In the genomic region with DNA sequence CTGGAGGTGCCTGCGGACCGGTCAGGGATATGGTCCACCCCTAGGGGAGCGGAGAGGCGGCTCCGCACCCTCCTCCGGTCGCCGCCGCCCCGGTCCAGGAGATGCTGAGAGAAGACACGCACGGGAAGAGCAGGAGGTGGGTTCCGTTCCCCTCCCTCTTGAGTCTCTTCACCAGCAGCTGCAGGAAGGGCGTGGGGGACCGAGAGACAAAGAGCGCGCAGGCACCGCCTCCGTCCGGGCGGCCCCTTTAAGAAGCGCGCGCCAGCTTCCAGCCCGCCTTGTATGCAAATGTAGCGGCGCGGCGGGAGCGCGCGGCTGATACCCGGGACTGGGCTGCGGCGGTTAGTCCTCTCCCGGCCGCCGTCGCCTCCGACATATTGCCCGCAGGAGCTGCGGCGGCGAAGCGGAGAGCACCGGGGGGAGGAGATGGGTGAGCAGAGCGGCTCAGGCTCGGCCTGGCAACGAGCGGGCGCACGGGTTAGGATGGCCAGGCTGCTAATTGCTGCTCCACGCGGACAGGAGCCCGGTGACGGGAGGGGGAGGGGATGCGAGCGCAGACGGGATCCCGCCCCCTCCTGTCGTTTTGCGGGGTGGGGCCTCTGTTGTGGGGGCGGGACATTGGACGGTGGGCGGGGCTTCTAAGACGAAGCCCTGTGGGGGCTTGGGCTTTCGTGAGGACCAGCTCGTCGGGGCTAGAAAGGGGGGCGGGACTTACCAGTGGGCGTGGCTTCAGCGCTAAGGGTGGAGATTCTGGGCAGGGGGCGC, we compare ENCODE assay signal across 1 cellular context.
TF ChIP-seq lines count a peak whose summit lies in the region.

A gene (plus strand): TSS at position 318 of the 765 bp plus-strand sequence. CDS start 109 bp downstream, at position 427.

TF ChIP-seq in HepG2, 621 proteins besides CTCF, POLR2A, EP300 and RAD21 (continued from another document and continues in another):
- TF ChIP-seq, protein P1, sequence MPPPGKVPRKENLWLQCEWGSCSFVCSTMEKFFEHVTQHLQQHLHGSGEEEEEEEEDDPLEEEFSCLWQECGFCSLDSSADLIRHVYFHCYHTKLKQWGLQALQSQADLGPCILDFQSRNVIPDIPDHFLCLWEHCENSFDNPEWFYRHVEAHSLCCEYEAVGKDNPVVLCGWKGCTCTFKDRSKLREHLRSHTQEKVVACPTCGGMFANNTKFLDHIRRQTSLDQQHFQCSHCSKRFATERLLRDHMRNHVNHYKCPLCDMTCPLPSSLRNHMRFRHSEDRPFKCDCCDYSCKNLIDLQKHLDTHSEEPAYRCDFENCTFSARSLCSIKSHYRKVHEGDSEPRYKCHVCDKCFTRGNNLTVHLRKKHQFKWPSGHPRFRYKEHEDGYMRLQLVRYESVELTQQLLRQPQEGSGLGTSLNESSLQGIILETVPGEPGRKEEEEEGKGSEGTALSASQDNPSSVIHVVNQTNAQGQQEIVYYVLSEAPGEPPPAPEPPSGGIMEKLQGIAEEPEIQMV (CRISPR knock-in tag; IDR thresholded peaks at IDR 0.05; ENCODE audit: low read depth) = no peak
- TF ChIP-seq SNAI1 (CRISPR knock-in tag; IDR thresholded peaks at IDR 0.05; ENCODE audit: borderline replicate concordance) = no peak
- TF ChIP-seq HOXA3 (CRISPR knock-in tag; IDR thresholded peaks at IDR 0.05) = no peak; the same call in 1 of the 2 replicates
- TF ChIP-seq RFXAP (CRISPR knock-in tag; IDR thresholded peaks at IDR 0.05; ENCODE audit: borderline replicate concordance) = 0 out of 2 replicates have a peak, but pooled peaks have one; percentile 22
- TF ChIP-seq FOXA3 (CRISPR knock-in tag; IDR thresholded peaks at IDR 0.05) = no peak; the same call in 1 of the 2 replicates
- no peak for TF ChIP-seq FOSL1 (CRISPR knock-in tag; IDR thresholded peaks at IDR 0.05; ENCODE audit: borderline replicate concordance)
- no peak for TF ChIP-seq RCOR2 (CRISPR knock-in tag; IDR thresholded peaks at IDR 0.05)
- TF ChIP-seq HOXD1 (CRISPR knock-in tag; IDR thresholded peaks at IDR 0.05) = no peak
- no peak for TF ChIP-seq ZNF34 (CRISPR knock-in tag; IDR thresholded peaks at IDR 0.05; ENCODE audit: borderline replicate concordance)
- peak; percentile 61; the same call in 1 of the 2 replicates for TF ChIP-seq MEF2D (CRISPR knock-in tag; IDR thresholded peaks at IDR 0.05)
- TF ChIP-seq NCOA5 (CRISPR knock-in tag; IDR thresholded peaks at IDR 0.05) = no peak
- TF ChIP-seq ZNF619 (CRISPR knock-in tag; IDR thresholded peaks at IDR 0.05) = 0 out of 2 replicates have a peak, but pooled peaks have one; percentile 40
- TF ChIP-seq, protein P2, sequence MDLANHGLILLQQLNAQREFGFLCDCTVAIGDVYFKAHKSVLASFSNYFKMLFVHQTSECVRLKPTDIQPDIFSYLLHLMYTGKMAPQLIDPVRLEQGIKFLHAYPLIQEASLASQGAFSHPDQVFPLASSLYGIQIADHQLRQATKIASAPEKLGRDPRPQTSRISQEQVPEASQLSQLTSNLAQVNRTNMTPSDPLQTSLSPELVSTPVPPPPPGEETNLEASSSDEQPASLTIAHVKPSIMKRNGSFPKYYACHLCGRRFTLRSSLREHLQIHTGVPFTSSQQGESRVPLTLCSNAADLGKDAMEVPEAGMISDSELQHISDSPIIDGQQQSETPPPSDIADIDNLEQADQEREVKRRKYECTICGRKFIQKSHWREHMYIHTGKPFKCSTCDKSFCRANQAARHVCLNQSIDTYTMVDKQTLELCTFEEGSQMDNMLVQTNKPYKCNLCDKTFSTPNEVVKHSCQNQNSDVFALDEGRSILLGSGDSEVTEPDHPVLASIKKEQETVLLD (CRISPR knock-in tag; IDR thresholded peaks at IDR 0.05; ENCODE audit: low read depth) = peak; percentile 88
- TF ChIP-seq ZNF772 (CRISPR knock-in tag; IDR thresholded peaks at IDR 0.05) = peak; percentile 41; the same call in 1 of the 2 replicates
- peak; percentile 65; the same call in 1 of the 2 replicates for TF ChIP-seq ZNF598 (CRISPR knock-in tag; IDR thresholded peaks at IDR 0.05; ENCODE audit: borderline replicate concordance)
- TF ChIP-seq, protein P3, sequence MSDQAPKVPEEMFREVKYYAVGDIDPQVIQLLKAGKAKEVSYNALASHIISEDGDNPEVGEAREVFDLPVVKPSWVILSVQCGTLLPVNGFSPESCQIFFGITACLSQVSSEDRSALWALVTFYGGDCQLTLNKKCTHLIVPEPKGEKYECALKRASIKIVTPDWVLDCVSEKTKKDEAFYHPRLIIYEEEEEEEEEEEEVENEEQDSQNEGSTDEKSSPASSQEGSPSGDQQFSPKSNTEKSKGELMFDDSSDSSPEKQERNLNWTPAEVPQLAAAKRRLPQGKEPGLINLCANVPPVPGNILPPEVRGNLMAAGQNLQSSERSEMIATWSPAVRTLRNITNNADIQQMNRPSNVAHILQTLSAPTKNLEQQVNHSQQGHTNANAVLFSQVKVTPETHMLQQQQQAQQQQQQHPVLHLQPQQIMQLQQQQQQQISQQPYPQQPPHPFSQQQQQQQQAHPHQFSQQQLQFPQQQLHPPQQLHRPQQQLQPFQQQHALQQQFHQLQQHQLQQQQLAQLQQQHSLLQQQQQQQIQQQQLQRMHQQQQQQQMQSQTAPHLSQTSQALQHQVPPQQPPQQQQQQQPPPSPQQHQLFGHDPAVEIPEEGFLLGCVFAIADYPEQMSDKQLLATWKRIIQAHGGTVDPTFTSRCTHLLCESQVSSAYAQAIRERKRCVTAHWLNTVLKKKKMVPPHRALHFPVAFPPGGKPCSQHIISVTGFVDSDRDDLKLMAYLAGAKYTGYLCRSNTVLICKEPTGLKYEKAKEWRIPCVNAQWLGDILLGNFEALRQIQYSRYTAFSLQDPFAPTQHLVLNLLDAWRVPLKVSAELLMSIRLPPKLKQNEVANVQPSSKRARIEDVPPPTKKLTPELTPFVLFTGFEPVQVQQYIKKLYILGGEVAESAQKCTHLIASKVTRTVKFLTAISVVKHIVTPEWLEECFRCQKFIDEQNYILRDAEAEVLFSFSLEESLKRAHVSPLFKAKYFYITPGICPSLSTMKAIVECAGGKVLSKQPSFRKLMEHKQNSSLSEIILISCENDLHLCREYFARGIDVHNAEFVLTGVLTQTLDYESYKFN (CRISPR knock-in tag; conservative IDR thresholded peaks at IDR 0.05) = peak; percentile 51
- no peak for TF ChIP-seq NBN (conservative IDR thresholded peaks at IDR 0.05)
- peak; percentile 84; the same call in 1 of the 2 replicates for TF ChIP-seq ZSCAN21 (CRISPR knock-in tag; IDR thresholded peaks at IDR 0.05; ENCODE audit: borderline replicate concordance)
- TF ChIP-seq TARDBP (CRISPR knock-in tag; IDR thresholded peaks at IDR 0.05) = peak; percentile 20; the same call in 1 of the 2 replicates
- no peak for TF ChIP-seq NFE2L1 (CRISPR knock-in tag; IDR thresholded peaks at IDR 0.05; ENCODE audit: borderline replicate concordance)
- TF ChIP-seq, protein P4, sequence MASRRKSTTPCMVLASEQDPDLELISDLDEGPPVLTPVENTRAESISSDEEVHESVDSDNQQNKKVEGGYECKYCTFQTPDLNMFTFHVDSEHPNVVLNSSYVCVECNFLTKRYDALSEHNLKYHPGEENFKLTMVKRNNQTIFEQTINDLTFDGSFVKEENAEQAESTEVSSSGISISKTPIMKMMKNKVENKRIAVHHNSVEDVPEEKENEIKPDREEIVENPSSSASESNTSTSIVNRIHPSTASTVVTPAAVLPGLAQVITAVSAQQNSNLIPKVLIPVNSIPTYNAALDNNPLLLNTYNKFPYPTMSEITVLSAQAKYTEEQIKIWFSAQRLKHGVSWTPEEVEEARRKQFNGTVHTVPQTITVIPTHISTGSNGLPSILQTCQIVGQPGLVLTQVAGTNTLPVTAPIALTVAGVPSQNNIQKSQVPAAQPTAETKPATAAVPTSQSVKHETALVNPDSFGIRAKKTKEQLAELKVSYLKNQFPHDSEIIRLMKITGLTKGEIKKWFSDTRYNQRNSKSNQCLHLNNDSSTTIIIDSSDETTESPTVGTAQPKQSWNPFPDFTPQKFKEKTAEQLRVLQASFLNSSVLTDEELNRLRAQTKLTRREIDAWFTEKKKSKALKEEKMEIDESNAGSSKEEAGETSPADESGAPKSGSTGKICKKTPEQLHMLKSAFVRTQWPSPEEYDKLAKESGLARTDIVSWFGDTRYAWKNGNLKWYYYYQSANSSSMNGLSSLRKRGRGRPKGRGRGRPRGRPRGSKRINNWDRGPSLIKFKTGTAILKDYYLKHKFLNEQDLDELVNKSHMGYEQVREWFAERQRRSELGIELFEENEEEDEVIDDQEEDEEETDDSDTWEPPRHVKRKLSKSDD (CRISPR knock-in tag; IDR thresholded peaks at IDR 0.05; ENCODE audit: low read depth) = no peak
- TF ChIP-seq ZNF761 (CRISPR knock-in tag; conservative IDR thresholded peaks at IDR 0.05) = no peak; the same call in 1 of the 2 replicates
- TF ChIP-seq, protein P5, sequence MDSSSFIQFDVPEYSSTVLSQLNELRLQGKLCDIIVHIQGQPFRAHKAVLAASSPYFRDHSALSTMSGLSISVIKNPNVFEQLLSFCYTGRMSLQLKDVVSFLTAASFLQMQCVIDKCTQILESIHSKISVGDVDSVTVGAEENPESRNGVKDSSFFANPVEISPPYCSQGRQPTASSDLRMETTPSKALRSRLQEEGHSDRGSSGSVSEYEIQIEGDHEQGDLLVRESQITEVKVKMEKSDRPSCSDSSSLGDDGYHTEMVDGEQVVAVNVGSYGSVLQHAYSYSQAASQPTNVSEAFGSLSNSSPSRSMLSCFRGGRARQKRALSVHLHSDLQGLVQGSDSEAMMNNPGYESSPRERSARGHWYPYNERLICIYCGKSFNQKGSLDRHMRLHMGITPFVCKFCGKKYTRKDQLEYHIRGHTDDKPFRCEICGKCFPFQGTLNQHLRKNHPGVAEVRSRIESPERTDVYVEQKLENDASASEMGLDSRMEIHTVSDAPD (CRISPR knock-in tag; IDR thresholded peaks at IDR 0.05) = no peak
- TF ChIP-seq NFE2 (CRISPR knock-in tag; IDR thresholded peaks at IDR 0.05) = no peak
- TF ChIP-seq, protein P6, sequence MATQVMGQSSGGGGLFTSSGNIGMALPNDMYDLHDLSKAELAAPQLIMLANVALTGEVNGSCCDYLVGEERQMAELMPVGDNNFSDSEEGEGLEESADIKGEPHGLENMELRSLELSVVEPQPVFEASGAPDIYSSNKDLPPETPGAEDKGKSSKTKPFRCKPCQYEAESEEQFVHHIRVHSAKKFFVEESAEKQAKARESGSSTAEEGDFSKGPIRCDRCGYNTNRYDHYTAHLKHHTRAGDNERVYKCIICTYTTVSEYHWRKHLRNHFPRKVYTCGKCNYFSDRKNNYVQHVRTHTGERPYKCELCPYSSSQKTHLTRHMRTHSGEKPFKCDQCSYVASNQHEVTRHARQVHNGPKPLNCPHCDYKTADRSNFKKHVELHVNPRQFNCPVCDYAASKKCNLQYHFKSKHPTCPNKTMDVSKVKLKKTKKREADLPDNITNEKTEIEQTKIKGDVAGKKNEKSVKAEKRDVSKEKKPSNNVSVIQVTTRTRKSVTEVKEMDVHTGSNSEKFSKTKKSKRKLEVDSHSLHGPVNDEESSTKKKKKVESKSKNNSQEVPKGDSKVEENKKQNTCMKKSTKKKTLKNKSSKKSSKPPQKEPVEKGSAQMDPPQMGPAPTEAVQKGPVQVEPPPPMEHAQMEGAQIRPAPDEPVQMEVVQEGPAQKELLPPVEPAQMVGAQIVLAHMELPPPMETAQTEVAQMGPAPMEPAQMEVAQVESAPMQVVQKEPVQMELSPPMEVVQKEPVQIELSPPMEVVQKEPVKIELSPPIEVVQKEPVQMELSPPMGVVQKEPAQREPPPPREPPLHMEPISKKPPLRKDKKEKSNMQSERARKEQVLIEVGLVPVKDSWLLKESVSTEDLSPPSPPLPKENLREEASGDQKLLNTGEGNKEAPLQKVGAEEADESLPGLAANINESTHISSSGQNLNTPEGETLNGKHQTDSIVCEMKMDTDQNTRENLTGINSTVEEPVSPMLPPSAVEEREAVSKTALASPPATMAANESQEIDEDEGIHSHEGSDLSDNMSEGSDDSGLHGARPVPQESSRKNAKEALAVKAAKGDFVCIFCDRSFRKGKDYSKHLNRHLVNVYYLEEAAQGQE (IDR thresholded peaks at IDR 0.05; ENCODE audit: borderline replicate concordance in 1 of 2, low read depth in 1 of 2, low read length in 2 of 2) = no peak
- TF ChIP-seq, protein P7, sequence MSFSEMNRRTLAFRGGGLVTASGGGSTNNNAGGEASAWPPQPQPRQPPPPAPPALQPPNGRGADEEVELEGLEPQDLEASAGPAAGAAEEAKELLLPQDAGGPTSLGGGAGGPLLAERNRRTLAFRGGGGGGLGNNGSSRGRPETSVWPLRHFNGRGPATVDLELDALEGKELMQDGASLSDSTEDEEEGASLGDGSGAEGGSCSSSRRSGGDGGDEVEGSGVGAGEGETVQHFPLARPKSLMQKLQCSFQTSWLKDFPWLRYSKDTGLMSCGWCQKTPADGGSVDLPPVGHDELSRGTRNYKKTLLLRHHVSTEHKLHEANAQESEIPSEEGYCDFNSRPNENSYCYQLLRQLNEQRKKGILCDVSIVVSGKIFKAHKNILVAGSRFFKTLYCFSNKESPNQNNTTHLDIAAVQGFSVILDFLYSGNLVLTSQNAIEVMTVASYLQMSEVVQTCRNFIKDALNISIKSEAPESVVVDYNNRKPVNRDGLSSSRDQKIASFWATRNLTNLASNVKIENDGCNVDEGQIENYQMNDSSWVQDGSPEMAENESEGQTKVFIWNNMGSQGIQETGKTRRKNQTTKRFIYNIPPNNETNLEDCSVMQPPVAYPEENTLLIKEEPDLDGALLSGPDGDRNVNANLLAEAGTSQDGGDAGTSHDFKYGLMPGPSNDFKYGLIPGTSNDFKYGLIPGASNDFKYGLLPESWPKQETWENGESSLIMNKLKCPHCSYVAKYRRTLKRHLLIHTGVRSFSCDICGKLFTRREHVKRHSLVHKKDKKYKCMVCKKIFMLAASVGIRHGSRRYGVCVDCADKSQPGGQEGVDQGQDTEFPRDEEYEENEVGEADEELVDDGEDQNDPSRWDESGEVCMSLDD (CRISPR knock-in tag; IDR thresholded peaks at IDR 0.05; ENCODE audit: borderline replicate concordance) = no peak
- no peak for TF ChIP-seq HMGA1 (CRISPR knock-in tag; conservative IDR thresholded peaks at IDR 0.05)
- TF ChIP-seq, protein P8, sequence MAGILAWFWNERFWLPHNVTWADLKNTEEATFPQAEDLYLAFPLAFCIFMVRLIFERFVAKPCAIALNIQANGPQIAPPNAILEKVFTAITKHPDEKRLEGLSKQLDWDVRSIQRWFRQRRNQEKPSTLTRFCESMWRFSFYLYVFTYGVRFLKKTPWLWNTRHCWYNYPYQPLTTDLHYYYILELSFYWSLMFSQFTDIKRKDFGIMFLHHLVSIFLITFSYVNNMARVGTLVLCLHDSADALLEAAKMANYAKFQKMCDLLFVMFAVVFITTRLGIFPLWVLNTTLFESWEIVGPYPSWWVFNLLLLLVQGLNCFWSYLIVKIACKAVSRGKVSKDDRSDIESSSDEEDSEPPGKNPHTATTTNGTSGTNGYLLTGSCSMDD (CRISPR knock-in tag; IDR thresholded peaks at IDR 0.05) = no peak
- no peak for TF ChIP-seq GZF1 (CRISPR knock-in tag; IDR thresholded peaks at IDR 0.05)
- TF ChIP-seq NPAS2 (CRISPR knock-in tag; IDR thresholded peaks at IDR 0.05; ENCODE audit: borderline replicate concordance) = no peak
- TF ChIP-seq ZNF777 (CRISPR knock-in tag; IDR thresholded peaks at IDR 0.05) = no peak
- peak; percentile 88 for TF ChIP-seq MYC (CRISPR knock-in tag; IDR thresholded peaks at IDR 0.05; ENCODE audit: borderline replicate concordance)
- TF ChIP-seq, protein P9, sequence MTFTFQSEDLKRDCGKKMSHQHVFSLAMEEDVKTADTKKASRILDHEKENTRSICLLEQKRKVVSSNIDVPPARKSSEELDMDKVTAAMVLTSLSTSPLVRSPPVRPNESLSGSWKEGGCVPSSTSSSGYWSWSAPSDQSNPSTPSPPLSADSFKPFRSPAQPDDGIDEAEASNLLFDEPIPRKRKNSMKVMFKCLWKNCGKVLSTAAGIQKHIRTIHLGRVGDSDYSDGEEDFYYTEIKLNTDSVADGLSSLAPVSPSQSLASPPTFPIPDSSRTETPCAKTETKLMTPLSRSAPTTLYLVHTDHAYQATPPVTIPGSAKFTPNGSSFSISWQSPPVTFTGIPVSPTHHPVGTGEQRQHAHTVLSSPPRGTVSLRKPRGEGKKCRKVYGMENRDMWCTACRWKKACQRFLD (CRISPR knock-in tag; IDR thresholded peaks at IDR 0.05; ENCODE audit: borderline replicate concordance) = peak; percentile 61; the same call in 1 of the 2 replicates
